25 cellular contexts compared by ENCODE assay signal in genomic region chr13:75347925-75348324, GRCh38.
DNase-seq lines count a peak whose midpoint lies in the region; FAIRE-seq and TF ChIP-seq lines count a peak whose summit lies in the region.
"Had no signal": no experiment of that assay in that cellular context is flagged by ENCODE, and none has a peak within 500 bp of the region (broad histone marks: within the 10 kb centered on the region; RNA-seq: fewer than 3 reads in every experiment).

No MANE protein-coding gene starts in this region.

- peaks cover 19% of the 10 kb centered on the region for H3K4me1 ChIP-seq in osteoblast (ENCODE audit: insufficient read depth, low read length)
- H3K4me1 ChIP-seq: BLaER1, HAP-1 had no signal

- peak overlapping the region; percentile 60 for H3K27ac ChIP-seq in osteoblast (ENCODE audit: low read depth, low read length)
- H3K27ac ChIP-seq: BLaER1, RWPE1 had no signal

- H2AFZ ChIP-seq in osteoblast (ENCODE audit: low read length) = no peak overlapping the region
- H2AFZ ChIP-seq: GM23338 had no signal

- peaks cover 2% of the 10 kb centered on the region for H3K36me3 ChIP-seq in bronchial epithelial cell (ENCODE audit: control insufficient read depth, insufficient read depth, low read length)
- no peaks in the 10 kb centered on the region for H3K36me3 ChIP-seq in osteoblast (ENCODE audit: insufficient read depth, low read length)

- H3K79me2 ChIP-seq in osteoblast (ENCODE audit: insufficient read depth, low read length) = no peaks in the 10 kb centered on the region

- no peaks in the 10 kb centered on the region for H4K20me1 ChIP-seq in osteoblast (ENCODE audit: insufficient read depth, low read length)
- H4K20me1 ChIP-seq: BLaER1 had no signal

- H3K27me3 ChIP-seq in bronchial epithelial cell (ENCODE audit: control insufficient read depth, insufficient read depth, low read length) = no peaks in the 10 kb centered on the region
- H3K27me3 ChIP-seq in osteoblast (ENCODE audit: insufficient read depth, low read length) = no peaks in the 10 kb centered on the region
- H3K27me3 ChIP-seq: BLaER1 had no signal

- no peak overlapping the region for H3K4me2 ChIP-seq in osteoblast (ENCODE audit: insufficient read depth, low read length)
- H3K4me2 ChIP-seq: BLaER1, GM23338 had no signal

- DNase-seq in DMS53 (lab: John Stamatoyannopoulos, UW) (peak; percentile 58), M059J (ENCODE audit: low read depth) (peak; percentile 49), bronchial epithelial cell (ENCODE audit: low read depth) (peak; percentile 76), osteoblast (ENCODE audit: insufficient read length, low spot score, missing footprints) (no peak), NCI-H187 (lab: John Stamatoyannopoulos, UW) (no peak), T-helper 2 cell (no peak)
- DNase-seq in activated T-cell treated with anti-CD3 and anti-CD28 coated beads, Interleukin-2, amount 50 U/mL, for 48 hours = no peak
- DNase-seq: CD4-positive, CD25-positive, alpha-beta regulatory T cell; DMS153; KBM-7; NCI-H1092; NCI-H1436; NCI-H1930; NCI-H2107; NCI-H446; NCI-H526; NCI-H82; NK-92 treated with Interleukin-12 subunit alpha and Interleukin-12 subunit beta, amount 100 ng/mL, for 24 hours; SHP77 had no signal

- no peak for FAIRE-seq in bronchial epithelial cell (lab: Jason Lieb, UNC)
- FAIRE-seq: G401.6, HTR-8/SVneo had no signal

- TF ChIP-seq CTCF in bronchial epithelial cell (IDR thresholded peaks at IDR 0.05; ENCODE audit: insufficient read depth, low read length, severe bottlenecking) (no peak), osteoblast (IDR thresholded peaks at IDR 0.05; ENCODE audit: extremely low read depth, low read depth, low read length) (no peak)

- no peaks in the 10 kb centered on the region for H3K9me3 ChIP-seq in osteoblast (ENCODE audit: low read depth, low read length)

- H3K4me3 ChIP-seq in bronchial epithelial cell (ENCODE audit: low read depth, low read length) (no peak overlapping the region), osteoblast (ENCODE audit: insufficient read depth, low read length) (no peak overlapping the region)
- H3K4me3 ChIP-seq: BLaER1, GM23338, HAP-1 had no signal

Comparison
In these comparisons a context has a peak if more than half of its experiments do, and no peak if none do; other contexts are left out.
1. DNase-seq: peak in DMS53 (single experiment), M059J (single experiment) and bronchial epithelial cell (single experiment); none in osteoblast (single experiment), activated T-cell treated with anti-CD3 and anti-CD28 coated beads, Interleukin-2, amount 50 U/mL, for 48 hours (0 of 2), NCI-H187 (0 of 2) and T-helper 2 cell (0 of 5).